ENCODE assay signal across 8 cellular contexts in genomic region chr20:33732166-33732970, GRCh38. TPM values are rescaled to one million over a fixed set of nuclear protein-coding genes. Genes with fewer than 3 reads are reported as not detected.
DNase-seq lines count a peak whose midpoint lies in the region; ATAC-seq and TF ChIP-seq lines count a peak whose summit lies in the region.

No MANE protein-coding gene starts in this region.

- DNase-seq in NCI-H128 (lab: John Stamatoyannopoulos, UW; ENCODE audit: unreplicated experiment), result peak; percentile 93
- peak; percentile 84 for DNase-seq in WTC11 (ENCODE audit: low spot score)
- DNase-seq in cerebellum (ENCODE audit: low spot score), result peak; percentile 34
- peak; percentile 91 to 97 for DNase-seq in left lung
- DNase-seq in stimulated activated CD4-positive, alpha-beta T cell treated with anti-CD3 and anti-CD28 coated beads, Interleukin-4, amount 100 ng/mL, for 48 hours (ENCODE audit: low read depth in 2 of 2), result peak; percentile 69 to 71
- DNase-seq in kidney glomerular epithelial cell (lab: John Stamatoyannopoulos, UW), result no peak

- no peaks in the 10 kb centered on the region for H3K27me3 ChIP-seq in left lung

- POLR2A ChIA-PET in WTC11 (lab: Charles Lee), result interaction anchor here (0.6 to 1.7 kb wide), 4 partner anchors 13 to 1044 kb away, joined by 4 to 5 read pairs (median 4); partner anchors contain the start of genes ACTL10, C20orf144 and PXMP4

- CTCF ChIA-PET in WTC11 (lab: Charles Lee), result interaction anchor here (0.6 to 1.9 kb wide), 12 partner anchors 9 to 381 kb away, joined by 3 to 19 read pairs (median 3); partner anchors contain the start of genes ACTL10 and PXMP4

- peaks cover 21% of the 10 kb centered on the region for H3K36me3 Mint-ChIP-seq in WTC11

- H3K9me3 Mint-ChIP-seq in WTC11, result peaks cover 17% of the 10 kb centered on the region

- ATAC-seq in GM18498 (IDR thresholded peaks at IDR 0.05; ENCODE audit: unreplicated experiment) (peak; percentile 68), HG02610 (IDR thresholded peaks at IDR 0.05; ENCODE audit: unreplicated experiment) (peak; percentile 57), WTC11 (peak; percentile 59), left lung (peak; percentile 83)

- H3K9me3 ChIP-seq in left lung, result peaks cover 0 to 16% of the 10 kb centered on the region in 2 donors

- TF ChIP-seq CTCF in WTC11 (IDR thresholded peaks at IDR 0.05) (no peak), left lung (IDR thresholded peaks at IDR 0.05) (no peak)

- peak overlapping the region; percentile 31 to 58 for H3K4me3 ChIP-seq in left lung

- H3K36me3 ChIP-seq in left lung, result peaks cover 0 to 2% of the 10 kb centered on the region in 2 donors

- peak overlapping the region; percentile 78 for H3K4me3 Mint-ChIP-seq in WTC11

- intact Hi-C loops in left lung (cut with DNase I), result no loop called here

- peaks cover 13% of the 10 kb centered on the region for H3K27me3 Mint-ChIP-seq in WTC11 (ENCODE audit: low read depth)

- H3K4me1 ChIP-seq in left lung, result peaks cover 22 to 28% of the 10 kb centered on the region in 2 donors

- peak overlapping the region; percentile 93 to 94 for H3K27ac ChIP-seq in left lung

- H3K27ac Mint-ChIP-seq in WTC11, result peak overlapping the region; percentile 79; the same call in 1 of the 2 replicates

- peaks cover 19% of the 10 kb centered on the region for H3K4me1 Mint-ChIP-seq in WTC11

TF ChIP-seq in WTC11, 78 proteins besides CTCF, POLR2A, EP300 and RAD21 (continues in another document):
- 0 out of 2 replicates have a peak, but pooled peaks have one; percentile 34 for TF ChIP-seq PRRX2 (CRISPR knock-in tag; IDR thresholded peaks at IDR 0.05)
- TF ChIP-seq E2F5 (CRISPR knock-in tag; IDR thresholded peaks at IDR 0.05), result peak; percentile 89; the same call in 1 of the 2 replicates
- TF ChIP-seq CREM (CRISPR knock-in tag; IDR thresholded peaks at IDR 0.05), result peak; percentile 50
- peak; percentile 89; the same call in 1 of the 2 replicates for TF ChIP-seq KAT7 (CRISPR knock-in tag; IDR thresholded peaks at IDR 0.05; ENCODE audit: borderline replicate concordance)
- TF ChIP-seq FOXP1 (CRISPR knock-in tag; IDR thresholded peaks at IDR 0.05; ENCODE audit: borderline replicate concordance), result peak; percentile 14; the same call in 1 of the 2 replicates
- peak; percentile 27; the same call in 1 of the 2 replicates for TF ChIP-seq ESRRA (CRISPR knock-in tag; IDR thresholded peaks at IDR 0.05; ENCODE audit: borderline replicate concordance)
- TF ChIP-seq PREB (CRISPR knock-in tag; IDR thresholded peaks at IDR 0.05; ENCODE audit: borderline replicate concordance), result peak; percentile 62; the same call in 1 of the 2 replicates
- peak; percentile 57; the same call in 1 of the 2 replicates for TF ChIP-seq SP1 (CRISPR knock-in tag; conservative IDR thresholded peaks at IDR 0.05)
- TF ChIP-seq, protein P1, sequence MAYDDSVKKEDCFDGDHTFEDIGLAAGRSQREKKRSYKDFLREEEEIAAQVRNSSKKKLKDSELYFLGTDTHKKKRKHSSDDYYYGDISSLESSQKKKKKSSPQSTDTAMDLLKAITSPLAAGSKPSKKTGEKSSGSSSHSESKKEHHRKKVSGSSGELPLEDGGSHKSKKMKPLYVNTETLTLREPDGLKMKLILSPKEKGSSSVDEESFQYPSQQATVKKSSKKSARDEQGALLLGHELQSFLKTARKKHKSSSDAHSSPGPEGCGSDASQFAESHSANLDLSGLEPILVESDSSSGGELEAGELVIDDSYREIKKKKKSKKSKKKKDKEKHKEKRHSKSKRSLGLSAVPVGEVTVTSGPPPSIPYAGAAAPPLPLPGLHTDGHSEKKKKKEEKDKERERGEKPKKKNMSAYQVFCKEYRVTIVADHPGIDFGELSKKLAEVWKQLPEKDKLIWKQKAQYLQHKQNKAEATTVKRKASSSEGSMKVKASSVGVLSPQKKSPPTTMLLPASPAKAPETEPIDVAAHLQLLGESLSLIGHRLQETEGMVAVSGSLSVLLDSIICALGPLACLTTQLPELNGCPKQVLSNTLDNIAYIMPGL (CRISPR knock-in tag; IDR thresholded peaks at IDR 0.05), result no peak
- TF ChIP-seq FOXK1 (CRISPR knock-in tag; IDR thresholded peaks at IDR 0.05), result peak; percentile 48; the same call in 1 of the 2 replicates
- TF ChIP-seq JUN (CRISPR knock-in tag; IDR thresholded peaks at IDR 0.05), result no peak
- TF ChIP-seq ARID4B (CRISPR knock-in tag; IDR thresholded peaks at IDR 0.05; ENCODE audit: borderline replicate concordance), result no peak
- no peak for TF ChIP-seq USF1 (CRISPR knock-in tag; IDR thresholded peaks at IDR 0.05)
- TF ChIP-seq GABPB1 (CRISPR knock-in tag; IDR thresholded peaks at IDR 0.05), result 0 out of 2 replicates have a peak, but pooled peaks have one; percentile 13
- TF ChIP-seq ZBTB43 (CRISPR knock-in tag; IDR thresholded peaks at IDR 0.05), result no peak
- no peak for TF ChIP-seq GRHL2 (CRISPR knock-in tag; IDR thresholded peaks at IDR 0.05; ENCODE audit: insufficient replicate concordance, severe bottlenecking)
- TF ChIP-seq RELA (CRISPR knock-in tag; IDR thresholded peaks at IDR 0.05; ENCODE audit: borderline replicate concordance), result no peak

RNA-seq across cellular contexts. Expression of gene ZNF341, which starts 0.6 kb away (rescaled TPM):
- total RNA-seq in WTC11 (2021), result 7.8 to 9.6 TPM (median 8.0 TPM) in 3 replicates
- total RNA-seq in cerebellum, result 3.4 TPM
- 1 to 10 TPM; 4.9 to 5.2 TPM for total RNA-seq in left lung

RNA-seq across cellular contexts. Expression of gene PXMP4, which starts 12.3 kb away (rescaled TPM):
- 3.3 to 6.0 TPM (median 5.8 TPM) in 3 replicates for total RNA-seq in WTC11 (2021)
- 13.9 TPM for total RNA-seq in cerebellum
- total RNA-seq in left lung, result 10 to 100 TPM; 25.4 to 47.5 TPM

RNA-seq across cellular contexts. Expression of gene E2F1, which starts 46.2 kb away (rescaled TPM):
- 34.2 to 44.2 TPM (median 34.5 TPM) in 3 replicates for total RNA-seq in WTC11 (2021)
- 5.9 TPM for total RNA-seq in cerebellum
- 10 to 100 TPM; 14.2 to 23.6 TPM for total RNA-seq in left lung

RNA-seq across cellular contexts. Expression of gene NECAB3, which starts 58.1 kb away (rescaled TPM):
- total RNA-seq in WTC11 (2021) (29.3 to 38.0 TPM (median 29.7 TPM) in 3 replicates), cerebellum (34.1 TPM), left lung (10 to 100 TPM; 53.7 to 72.9 TPM)
